Comparison of ENCODE assay signal across 15 cellular contexts in genomic region chr5:171997011-171997410, GRCh38. TPM values are rescaled to one million over a fixed set of nuclear protein-coding genes. Genes with fewer than 3 reads are reported as not detected.
DNase-seq lines count a peak whose midpoint lies in the region; ATAC-seq, FAIRE-seq and TF ChIP-seq lines count a peak whose summit lies in the region.
"Had no signal": no experiment of that assay in that cellular context is flagged by ENCODE, and none has a peak within 500 bp of the region (broad histone marks: within the 10 kb centered on the region; RNA-seq: fewer than 3 reads in every experiment).

No MANE protein-coding gene starts in this region.

- peak; percentile 67 for DNase-seq in LNCaP clone FGC (ENCODE audit: low read depth)
- no peak for DNase-seq in H1 (ENCODE audit: low read depth in 1 of 2, low spot score in 2 of 2)
- DNase-seq in HepG2 (ENCODE audit: low spot score) = peak; percentile 10
- no peak for DNase-seq in NCI-H446 treated with DMSO at 0.1 percent for 48 hours (lab: John Stamatoyannopoulos, UW)
- no peak for DNase-seq in activated CD4-positive, alpha-beta T cell treated with anti-CD3 and anti-CD28 coated beads, Interleukin-2, amount 50 U/mL, for 1 hour
- no peak for DNase-seq in HK-2 (ENCODE audit: unreplicated experiment)
- DNase-seq: CD4-positive, alpha-beta T cell; EL; GOT3; HFFc6; NCI-H1436; NCI-H2029 treated with DMSO at 0.1 percent for 48 hours; NCI-H2171 treated with DMSO at 0.1 percent for 48 hours; NCI-H774 had no signal

- H3K23me2 ChIP-seq in H1 (ENCODE audit: low read depth, low read length) = no peaks in the 10 kb centered on the region; the same call in 1 of the 2 replicates

- TF ChIP-seq EP300 in H1 (IDR thresholded peaks at IDR 0.05; ENCODE audit: borderline replicate concordance in 1 of 2, low read depth in 2 of 2, low read length in 2 of 2) (no peak), HepG2 (IDR thresholded peaks at IDR 0.05; ENCODE audit: low read depth in 2 of 2, low read length in 2 of 2) (no peak), HepG2 (CRISPR knock-in tag; IDR thresholded peaks at IDR 0.05; ENCODE audit: borderline replicate concordance) (no peak)

- no peak overlapping the region for H2BK12ac ChIP-seq in H1 (ENCODE audit: low read depth, low read length)

- intact Hi-C loops in HepG2 (cut with micrococcal nuclease; ENCODE audit: unreplicated experiment) = no loop called here

- TF ChIP-seq CTCF in LNCaP clone FGC (IDR thresholded peaks at IDR 0.05; ENCODE audit: control insufficient read depth, extremely low read depth, insufficient read depth) (no peak), H1 (IDR thresholded peaks at IDR 0.05; ENCODE audit: control extremely low read depth in 1 of 3, insufficient read depth in 1 of 3, low read depth in 1 of 3, low read length in 3 of 3) (no peak), HepG2 (CRISPR knock-in tag; IDR thresholded peaks at IDR 0.05) (no peak)

- peak overlapping the region; percentile 1; the same call in 1 of the 2 replicates for H2BK5ac ChIP-seq in H1 (ENCODE audit: low read depth, low read length)

- WGBS in H1 (ENCODE audit: extremely low coverage in 1 of 2, insufficient coverage in 1 of 2, insufficient read length in 1 of 2, insufficient replicate concordance in 2 of 2, low coverage in 1 of 2, low lambda C conversion rate in 2 of 2, missing lambda C conversion rate in 1 of 2), 2 experiments = 89% methylated on average over 3 of the region's 3 CpGs; no CpG with 5 or more reads in 1 of the 2 experiments
- WGBS in HepG2 (ENCODE audit: low lambda C conversion rate) = 91% methylated on average over 3 of the region's 3 CpGs

- in situ Hi-C loops in HepG2 (cut with HindIII; ENCODE audit: extremely low pct_ligation_motif_present, low pct_unique_long_range_greater_than_20kb) = no loop called here

- H2BK120ac ChIP-seq in H1 (replicated peaks; ENCODE audit: low read depth, low read length) = no peak overlapping the region

- POLR2A ChIA-PET in H1 (lab: Charles Lee; ENCODE audit: partially characterized antibody) = interaction anchor here (0.6 to 4.5 kb wide), 5 partner anchors 10 to 283 kb away, joined by 3 to 31 read pairs (median 4); partner anchors contain the start of gene FBXW11
- POLR2A ChIA-PET in HepG2 (lab: Yijun Ruan, JAX) = interaction anchor here (1.0 to 2.7 kb wide), 2 partner anchors 10 to 20 kb away, joined by 3 to 21 read pairs; partner anchors contain the start of gene FBXW11

- H3K36me3 ChIP-seq in H1 (ENCODE audit: control insufficient read depth in 2 of 4, insufficient read depth in 4 of 4, low read length in 3 of 4) (peaks cover 0 to 18% (median 4%) of the 10 kb centered on the region in 4 experiments; a peak in 2 of 8 replicates), HepG2 (replicated peaks in 1 of 2; ENCODE audit: control insufficient read depth in 1 of 2, insufficient read depth in 2 of 2, low read length in 2 of 2) (peaks cover 1 to 5% of the 10 kb centered on the region in 2 experiments; a peak in 3 of 5 replicates)

- TF ChIP-seq RAD21 in H1 (IDR thresholded peaks at IDR 0.05 in 1 of 2, conservative IDR thresholded peaks at IDR 0.05 in 1 of 2; ENCODE audit: low read depth in 2 of 2, low read length in 2 of 2) (no peak), HepG2 (CRISPR knock-in tag; IDR thresholded peaks at IDR 0.05) (no peak)

- peaks cover 59 to 99% of the 10 kb centered on the region in 2 experiments for H3K79me2 ChIP-seq in H1 (ENCODE audit: control insufficient read depth in 1 of 2, insufficient read depth in 2 of 2, low read length in 2 of 2)
- H3K79me2 ChIP-seq in HepG2 (ENCODE audit: insufficient read depth, low read length) = peaks cover 93% of the 10 kb centered on the region

- BruUV-seq in HepG2 (replicated peaks; lab: Mats Ljungman, UMichigan) = no TSS peak

- H3K4me3 ChIP-seq in LNCaP clone FGC (ENCODE audit: low read depth, low read length) (peak overlapping the region; percentile 37), H1 (ENCODE audit: extremely low read depth in 1 of 4, insufficient read depth in 2 of 4, low read depth in 3 of 4, low read length in 4 of 4) (peak overlapping the region in 1 of 4 experiments; percentile 13; a peak in 1 of 8 replicates), HepG2 (replicated peaks in 1 of 3; ENCODE audit: insufficient read depth in 1 of 3, low read depth in 2 of 3, low read length in 3 of 3) (no peak overlapping the region)

- CTCF ChIA-PET in H1 (lab: Charles Lee; ENCODE audit: partially characterized antibody) = interaction anchor here (0.6 to 2.0 kb wide), 3 partner anchors 12 to 85 kb away, joined by 3 to 11 read pairs (median 9); no protein-coding TSS in a partner anchor
- CTCF ChIA-PET in HepG2 (lab: Yijun Ruan, JAX; ENCODE audit: low intra/inter-chr PET ratio, low total read pairs) = no interaction called here

- no peak for ATAC-seq in HepG2
- ATAC-seq in HG02763 (IDR thresholded peaks at IDR 0.05; ENCODE audit: unreplicated experiment) = no peak

- H2BK20ac ChIP-seq in H1 (ENCODE audit: low read length) = no peak overlapping the region

- H3K27me3 ChIP-seq in H1 (replicated peaks in 1 of 4; ENCODE audit: control insufficient read depth in 3 of 4, extremely low read depth in 1 of 4, insufficient read depth in 3 of 4, low read length in 3 of 4) (no peaks in the 10 kb centered on the region), HepG2 (ENCODE audit: control insufficient read depth in 1 of 2, insufficient read depth in 2 of 2, low read length in 2 of 2) (no peaks in the 10 kb centered on the region)

- H3K14ac ChIP-seq in H1 (ENCODE audit: insufficient read length) = no peak overlapping the region

- H2AFZ ChIP-seq in H1 (ENCODE audit: low read length) (no peak overlapping the region), HepG2 (ENCODE audit: low read length) (no peak overlapping the region)

- H3K18ac ChIP-seq in H1 (ENCODE audit: extremely low read depth, low read length) = no peak overlapping the region

- no peaks in the 10 kb centered on the region for H3K9me3 ChIP-seq in H1 (ENCODE audit: insufficient read depth in 2 of 2, low read depth in 1 of 2, low read length in 1 of 2)
- H3K9me3 ChIP-seq in HepG2 (ENCODE audit: low read length) = no peaks in the 10 kb centered on the region

- no peak overlapping the region for H3K23ac ChIP-seq in H1 (ENCODE audit: insufficient read length)

- no peak overlapping the region for H3K56ac ChIP-seq in H1 (replicated peaks; ENCODE audit: insufficient read length, low read depth, low read length)

- no peak overlapping the region for H2AK5ac ChIP-seq in H1 (ENCODE audit: low read depth, low read length)

- H4K20me1 ChIP-seq in H1 (replicated peaks in 1 of 2; ENCODE audit: control insufficient read depth in 1 of 2, insufficient read depth in 2 of 2, low read length in 2 of 2) = peaks cover 25 to 28% of the 10 kb centered on the region in 2 experiments
- peaks cover 5% of the 10 kb centered on the region for H4K20me1 ChIP-seq in HepG2 (ENCODE audit: insufficient read depth, low read length)

- FAIRE-seq in H1 (lab: Jason Lieb, UNC) (no peak), HepG2 (lab: Jason Lieb, UNC) (no peak)

- H4K8ac ChIP-seq in H1 (ENCODE audit: extremely low read depth, insufficient read depth, low read length) = no peak overlapping the region

- H2BK15ac ChIP-seq in H1 (ENCODE audit: low read length) = no peak overlapping the region

- H3K4ac ChIP-seq in H1 (replicated peaks; ENCODE audit: insufficient read length, low read depth, low read length) = no peak overlapping the region

- no peak overlapping the region for H3K27ac ChIP-seq in H1 (ENCODE audit: low read depth, low read length)
- no peak overlapping the region for H3K27ac ChIP-seq in HepG2 (ENCODE audit: extremely low read length, insufficient read depth, low read length)

- H3K4me2 ChIP-seq in H1 (ENCODE audit: insufficient read depth in 1 of 2, low read depth in 2 of 2, low read length in 2 of 2) (peak overlapping the region in 1 of 2 experiments; percentile 5; a peak in 2 of 4 replicates), HepG2 (ENCODE audit: low read depth, low read length) (no peak overlapping the region)

- no peak overlapping the region for H4K5ac ChIP-seq in H1 (ENCODE audit: insufficient read length, low read depth, low read length)

- no peak overlapping the region for H4K91ac ChIP-seq in H1 (replicated peaks; ENCODE audit: insufficient read length, low read length)

- no peak for TF ChIP-seq POLR2A in H1 (IDR thresholded peaks at IDR 0.05; ENCODE audit: control extremely low read depth in 1 of 2, low read depth in 2 of 2, low read length in 2 of 2)
- TF ChIP-seq POLR2A in HepG2 (IDR thresholded peaks at IDR 0.05; ENCODE audit: insufficient read depth in 1 of 2, low read depth in 2 of 2, low read length in 2 of 2) = no peak

- H3K4me1 ChIP-seq in H1 (replicated peaks in 1 of 4; ENCODE audit: control insufficient read depth in 3 of 4, insufficient read depth in 4 of 4, low read length in 3 of 4) = peaks cover 5 to 41% (median 23%) of the 10 kb centered on the region in 4 experiments; a peak in 5 of 7 replicates
- peaks cover 30% of the 10 kb centered on the region for H3K4me1 ChIP-seq in HepG2 (ENCODE audit: insufficient read depth, low read length)

- peaks cover 2% of the 10 kb centered on the region for H3K79me1 ChIP-seq in H1 (ENCODE audit: low read depth, low read length)

- H3K9ac ChIP-seq in H1 (replicated peaks in 1 of 4; ENCODE audit: extremely low read depth in 1 of 4, low read depth in 3 of 4, low read length in 3 of 4) (no peak overlapping the region), HepG2 (ENCODE audit: insufficient read depth, low read depth, low read length) (no peak overlapping the region)

RNA-seq across cellular contexts. Expression of gene FBXW11, which starts 9.4 kb away (rescaled TPM):
- total RNA-seq in H1 (2021; fragmentation: NEBNext Ultra II Directional; extraction: Animal tissue kit (Norgen Biotek cat#: 25700)) = 75.6 and 77.2 TPM in 2 replicates
- polyA plus RNA-seq in H1 (2011; rRNA removed) (41.1 and 45.0 TPM in 2 replicates), HepG2 (2011; rRNA removed) (31.7 and 33.6 TPM in 2 replicates)
- polyA plus RNA-seq in H1 (2011; cell fraction: cytosol; rRNA removed) = 53.5 TPM
- 45.3 TPM for polyA plus RNA-seq in H1 (2011; cell fraction: nucleus; rRNA removed)
- 39.7 to 54.0 TPM (median 49.6 TPM) in 4 replicates for polyA plus RNA-seq in H1 (2012, experiment 1 of 2)
- 15.1 TPM for polyA plus RNA-seq in H1 (2012, experiment 2 of 2)
- polyA plus RNA-seq in H1 (2013, experiment 1 of 2) = 28.3 TPM
- polyA plus RNA-seq in H1 (2013, experiment 2 of 2) = 27.8 TPM
- polyA minus RNA-seq in H1 (2011; rRNA and poly(A)+ RNA removed) = 177 and 211 TPM in 2 replicates
- polyA minus RNA-seq in H1 (2011; cell fraction: cytosol; rRNA and poly(A)+ RNA removed) = 70.6 TPM
- polyA minus RNA-seq in H1 (2011; cell fraction: nucleus; rRNA and poly(A)+ RNA removed) = 72.6 TPM
- total RNA-seq in HepG2 (2016; rRNA removed; fragmentation: Illumina TruSeq; extraction: Trizol) = 53.6 and 78.0 TPM in 2 replicates
- total RNA-seq in HepG2 (2016; cell fraction: cytosol; rRNA removed; fragmentation: Illumina TruSeq; extraction: Trizol; ENCODE audit: low read depth) = 13.9 and 16.6 TPM in 2 replicates
- total RNA-seq in HepG2 (2016; cell fraction: insoluble cytoplasmic fraction; rRNA removed; fragmentation: Illumina TruSeq; extraction: Trizol) = 52.4 and 73.5 TPM in 2 replicates
- total RNA-seq in HepG2 (2016; cell fraction: membrane; rRNA removed; fragmentation: Illumina TruSeq; extraction: Trizol) = 54.3 and 57.1 TPM in 2 replicates
- total RNA-seq in HepG2 (2016; cell fraction: nucleus; rRNA removed; fragmentation: Illumina TruSeq; extraction: Trizol) = 37.5 and 42.2 TPM in 2 replicates
- polyA plus RNA-seq in HepG2 (2011; cell fraction: cytosol; rRNA removed) = 25.6 and 34.6 TPM in 2 replicates
- 16.7 and 20.7 TPM in 2 replicates for polyA plus RNA-seq in HepG2 (2011; cell fraction: nucleus; rRNA removed)
- 26.7 and 31.9 TPM in 2 replicates for polyA plus RNA-seq in HepG2 (2012)
- 5.1 and 5.2 TPM in 2 replicates for polyA plus RNA-seq in HepG2 (2016; cell fraction: cytosol; fragmentation: Illumina TruSeq; extraction: Trizol; ENCODE audit: low read depth)
- 49.8 and 50.1 TPM in 2 replicates for polyA plus RNA-seq in HepG2 (2016; cell fraction: insoluble cytoplasmic fraction; fragmentation: Illumina TruSeq; extraction: Trizol; ENCODE audit: low read depth)
- 19.6 and 21.6 TPM in 2 replicates for polyA plus RNA-seq in HepG2 (2016; cell fraction: membrane; fragmentation: Illumina TruSeq; extraction: Trizol; ENCODE audit: low read depth)
- polyA plus RNA-seq in HepG2 (2016; cell fraction: nucleus; fragmentation: Illumina TruSeq; extraction: Trizol; ENCODE audit: insufficient read depth, low read depth) = 22.7 and 23.9 TPM in 2 replicates
- polyA minus RNA-seq in HepG2 (2011; rRNA and poly(A)+ RNA removed; ENCODE audit: low replicate concordance) = 103 and 117 TPM in 2 replicates
- 41.9 and 50.8 TPM in 2 replicates for polyA minus RNA-seq in HepG2 (2011; cell fraction: cytosol; rRNA and poly(A)+ RNA removed)
- 52.0 and 58.4 TPM in 2 replicates for polyA minus RNA-seq in HepG2 (2011; cell fraction: nucleus; rRNA and poly(A)+ RNA removed)

Comparison
In these comparisons a context has a peak if more than half of its experiments do, and no peak if none do; other contexts are left out.
1. DNase-seq: peak in LNCaP clone FGC (single experiment) and HepG2 (single experiment); none in H1 (0 of 2), NCI-H446 treated with DMSO at 0.1 percent for 48 hours (single experiment), activated CD4-positive, alpha-beta T cell treated with anti-CD3 and anti-CD28 coated beads, Interleukin-2, amount 50 U/mL, for 1 hour (single experiment) and HK-2 (single experiment).